ENCODE assay signal across 9 cellular contexts in genomic region chr11:125625225-125625593, GRCh38. TPM values are rescaled to one million over a fixed set of nuclear protein-coding genes. Genes with fewer than 3 reads are reported as not detected.
A peak's percentile ranks its signal among the peaks of the same experiment; 100 is the strongest.
DNase-seq lines count a peak whose midpoint lies in the region; ATAC-seq, FAIRE-seq and TF ChIP-seq lines count a peak whose summit lies in the region.
"Had no signal": no experiment of that assay in that cellular context is flagged by ENCODE, and none has a peak within 500 bp of the region (broad histone marks: within the 10 kb centered on the region; RNA-seq: fewer than 3 reads in every experiment).

No MANE protein-coding gene starts in this region.

- no peaks in the 10 kb centered on the region for H3K9me3 ChIP-seq in lower lobe of right lung
- no peaks in the 10 kb centered on the region for H3K9me3 ChIP-seq in vagina

- H3K4me3 ChIP-seq in bronchial epithelial cell (ENCODE audit: low read depth, low read length) (peak overlapping the region; percentile 72), lower lobe of right lung (peak overlapping the region; percentile 79), vagina (peak overlapping the region; percentile 54 to 70)

- H3K27ac ChIP-seq in lower lobe of right lung (peak overlapping the region; percentile 88), vagina (peak overlapping the region; percentile 92)

- DNase-seq in GM12891 (ENCODE audit: insufficient read length, low spot score) (no peak), bronchial epithelial cell (ENCODE audit: low read depth) (no peak), lower lobe of right lung (no peak), vagina (ENCODE audit: extremely low spot score in 2 of 2) (no peak), dermis blood vessel endothelial cell (no peak)
- no peak for DNase-seq in stimulated activated CD4-positive, alpha-beta T cell treated with anti-CD3 and anti-CD28 coated beads, Interleukin-1b, Interleukin-23, amount 100 ng/mL, for 48 hours

- H3K4me1 ChIP-seq in lower lobe of right lung (peaks cover 17% of the 10 kb centered on the region), vagina (peaks cover 19% of the 10 kb centered on the region)

- H3K27me3 ChIP-seq in bronchial epithelial cell (ENCODE audit: control insufficient read depth, insufficient read depth, low read length) (no peaks in the 10 kb centered on the region), lower lobe of right lung (ENCODE audit: low read depth) (no peaks in the 10 kb centered on the region), vagina (no peaks in the 10 kb centered on the region)

- ATAC-seq in lower lobe of right lung = peak in 1 of 2 donors; percentile 71
- no peak for ATAC-seq in GM18502 (IDR thresholded peaks at IDR 0.05; ENCODE audit: poor library complexity, unreplicated experiment)

- no peaks in the 10 kb centered on the region for H3K36me3 ChIP-seq in bronchial epithelial cell (ENCODE audit: control insufficient read depth, insufficient read depth, low read length)
- H3K36me3 ChIP-seq in lower lobe of right lung = peaks cover 19% of the 10 kb centered on the region
- H3K36me3 ChIP-seq in vagina = peaks cover 0 to 15% of the 10 kb centered on the region in 2 donors

- intact Hi-C loops in lower lobe of right lung (cut with DNase I) (no loop called here), vagina (cut with DNase I) (no loop called here)

- FAIRE-seq in GM12891 (lab: Jason Lieb, UNC) (no peak), bronchial epithelial cell (lab: Jason Lieb, UNC) (no peak)

- TF ChIP-seq CTCF in bronchial epithelial cell (IDR thresholded peaks at IDR 0.05; ENCODE audit: insufficient read depth, low read length, severe bottlenecking) (no peak), lower lobe of right lung (IDR thresholded peaks at IDR 0.05) (no peak), vagina (IDR thresholded peaks at IDR 0.05) (no peak)

- no peak for TF ChIP-seq EP300 in Ishikawa (IDR thresholded peaks at IDR 0.05; ENCODE audit: borderline replicate concordance)

- TF ChIP-seq POLR2A in GM12891 (IDR thresholded peaks at IDR 0.05; ENCODE audit: low read depth, low read length) (no peak), vagina (IDR thresholded peaks at IDR 0.05) (no peak)

- no peak for TF ChIP-seq RAD21 in Ishikawa (IDR thresholded peaks at IDR 0.05; ENCODE audit: low read depth)

TF ChIP-seq in GM12891, 5 proteins besides CTCF, POLR2A, EP300 and RAD21:
- TF ChIP-seq POLR2AphosphoS5 (IDR thresholded peaks at IDR 0.05; ENCODE audit: low read depth, low read length) (peak; percentile 69; the same call in 1 of the 2 replicates), POU2F2 (IDR thresholded peaks at IDR 0.05; ENCODE audit: low read depth, low read length) (no peak), SPI1 (IDR thresholded peaks at IDR 0.05; ENCODE audit: low read depth, low read length) (0 out of 2 replicates have a peak, but pooled peaks have one; percentile 6), TAF1 (IDR thresholded peaks at IDR 0.05; ENCODE audit: low read depth, low read length) (no peak), PAX5 (IDR thresholded peaks at IDR 0.05; ENCODE audit: insufficient read depth, low read length, severe bottlenecking) (no peak)

TF ChIP-seq in Ishikawa, 13 proteins besides CTCF, POLR2A, EP300 and RAD21:
- TF ChIP-seq TCF12 (IDR thresholded peaks at IDR 0.05; ENCODE audit: low read depth) = no peak
- TF ChIP-seq, protein P1, sequence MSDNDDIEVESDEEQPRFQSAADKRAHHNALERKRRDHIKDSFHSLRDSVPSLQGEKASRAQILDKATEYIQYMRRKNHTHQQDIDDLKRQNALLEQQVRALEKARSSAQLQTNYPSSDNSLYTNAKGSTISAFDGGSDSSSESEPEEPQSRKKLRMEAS (IDR thresholded peaks at IDR 0.05) = peak; percentile 91
- no peak for TF ChIP-seq CEBPB (IDR thresholded peaks at IDR 0.05)
- no peak for TF ChIP-seq NFIC (IDR thresholded peaks at IDR 0.05)

RNA-seq across cellular contexts. Expression of gene CHEK1, which starts 0.2 kb away (rescaled TPM):
- 28.4 TPM for polyA plus RNA-seq in GM12891 (2012; ENCODE audit: low read depth, missing spikeins)
- total RNA-seq in bronchial epithelial cell (4.6 and 4.7 TPM in 2 replicates), lower lobe of right lung (3.5 TPM), vagina (2.5 TPM), dermis blood vessel endothelial cell (20.1 and 45.7 TPM in 2 replicates)

RNA-seq across cellular contexts. Expression of gene STT3A, which starts 32.6 kb away (rescaled TPM):
- 55.0 TPM for polyA plus RNA-seq in GM12891 (2012; ENCODE audit: low read depth, missing spikeins)
- total RNA-seq in bronchial epithelial cell (124 and 167 TPM in 2 replicates), lower lobe of right lung (101 TPM), vagina (91.6 TPM), dermis blood vessel endothelial cell (158 and 204 TPM in 2 replicates)

RNA-seq across cellular contexts. Expression of gene ACRV1, which starts 55.4 kb away (rescaled TPM):
- polyA plus RNA-seq in GM12891 (2012; ENCODE audit: low read depth, missing spikeins) = 0.12 TPM
- total RNA-seq in bronchial epithelial cell = not detected in 2 replicates
- total RNA-seq in lower lobe of right lung = not detected
- not detected for total RNA-seq in vagina
- not detected in 2 replicates for total RNA-seq in dermis blood vessel endothelial cell
- total RNA-seq: activated CD8-positive, alpha-beta memory T cell treated with anti-CD3 and anti-CD28 coated beads for 36 hours had no signal

RNA-seq across cellular contexts. Expression of gene EI24, which starts 55.9 kb away (rescaled TPM):
- polyA plus RNA-seq in GM12891 (2012; ENCODE audit: low read depth, missing spikeins) = 35.7 TPM
- total RNA-seq in bronchial epithelial cell (148 and 179 TPM in 2 replicates), lower lobe of right lung (56.8 TPM), vagina (70.7 TPM), dermis blood vessel endothelial cell (122 and 152 TPM in 2 replicates)
